Comparison of ENCODE assay signal across 10 cellular contexts in genomic region chr10:129962558-129963075, GRCh38. TPM values are rescaled to one million over a fixed set of nuclear protein-coding genes. Genes with fewer than 3 reads are reported as not detected.
A peak's percentile ranks its signal among the peaks of the same experiment; 100 is the strongest.
DNase-seq lines count a peak whose midpoint lies in the region; ATAC-seq, FAIRE-seq and TF ChIP-seq lines count a peak whose summit lies in the region.
"Had no signal": no experiment of that assay in that cellular context is flagged by ENCODE, and none has a peak within 500 bp of the region (broad histone marks: within the 10 kb centered on the region; RNA-seq: fewer than 3 reads in every experiment).

No MANE protein-coding gene starts in this region.

- peaks cover 61% of the 10 kb centered on the region for H3K27me3 Mint-ChIP-seq in T-helper 2 cell treated with Interferon-gamma antibody and Interleukin-4, amounts not matched to agents 5 μg/mL and 100 μg/mL, for 36 hours (ENCODE audit: low read depth)
- peaks cover 61% of the 10 kb centered on the region for H3K27me3 Mint-ChIP-seq in activated naive CD8-positive, alpha-beta T cell treated with anti-CD3 and anti-CD28 coated beads, Interleukin-2, amount 10 ng/mL, durations not matched to agents 7 days and 5 days
- H3K27me3 Mint-ChIP-seq in stimulated activated naive CD8-positive, alpha-beta T cell treated with anti-CD3 and anti-CD28 coated beads, Interleukin-15, amount 100 ng/mL, for 72 hours = peaks cover 91% of the 10 kb centered on the region

- intact Hi-C loops in HepG2 (cut with micrococcal nuclease; ENCODE audit: unreplicated experiment) = no loop called here

- in situ Hi-C loops in HepG2 (cut with HindIII; ENCODE audit: extremely low pct_ligation_motif_present, low pct_unique_long_range_greater_than_20kb) = loop anchor here (25.0 kb wide), 1 partner anchor 1700 kb away; no protein-coding TSS in a partner anchor

- H3K36me3 ChIP-seq in HepG2 (replicated peaks in 1 of 2; ENCODE audit: control insufficient read depth in 1 of 2, insufficient read depth in 2 of 2, low read length in 2 of 2) = no peaks in the 10 kb centered on the region

- no peak overlapping the region for H3K9ac ChIP-seq in HepG2 (ENCODE audit: insufficient read depth, low read depth, low read length)

- no peak overlapping the region for H2AFZ ChIP-seq in HepG2 (ENCODE audit: low read length)

- H3K79me2 ChIP-seq in HepG2 (ENCODE audit: insufficient read depth, low read length) = no peaks in the 10 kb centered on the region

- no peak for ATAC-seq in activated naive CD8-positive, alpha-beta T cell treated with anti-CD3 and anti-CD28 coated beads, Interleukin-2, amount 10 ng/mL, durations not matched to agents 7 days and 5 days (ENCODE audit: low read depth)
- ATAC-seq in HepG2 = no peak
- ATAC-seq in stimulated activated naive CD8-positive, alpha-beta T cell treated with anti-CD3 and anti-CD28 coated beads, Interleukin-15, amount 100 ng/mL, for 72 hours = no peak
- ATAC-seq in GM21717 (IDR thresholded peaks at IDR 0.05; ENCODE audit: unreplicated experiment) = no peak

- H3K4me3 Mint-ChIP-seq in T-helper 2 cell treated with Interferon-gamma antibody and Interleukin-4, amounts not matched to agents 5 μg/mL and 100 μg/mL, for 36 hours = peak overlapping the region; percentile 47
- H3K4me3 Mint-ChIP-seq in activated naive CD8-positive, alpha-beta T cell treated with anti-CD3 and anti-CD28 coated beads, Interleukin-2, amount 10 ng/mL, durations not matched to agents 7 days and 5 days = peak overlapping the region; percentile 68
- H3K4me3 Mint-ChIP-seq in stimulated activated naive CD8-positive, alpha-beta T cell treated with anti-CD3 and anti-CD28 coated beads, Interleukin-15, amount 100 ng/mL, for 72 hours = peak overlapping the region; percentile 62 to 89

- TF ChIP-seq RAD21 in HepG2 (CRISPR knock-in tag; IDR thresholded peaks at IDR 0.05) = no peak

- H3K4me2 ChIP-seq in HepG2 (ENCODE audit: low read depth, low read length) = no peak overlapping the region

- peaks cover 3% of the 10 kb centered on the region; the same call in 1 of the 2 replicates for H4K20me1 ChIP-seq in HepG2 (ENCODE audit: insufficient read depth, low read length)

- no TSS peak for BruUV-seq in HepG2 (replicated peaks; lab: Mats Ljungman, UMichigan)

- WGBS in HepG2 (ENCODE audit: low lambda C conversion rate) = 44% methylated on average over 22 of the region's 24 CpGs

- TF ChIP-seq CTCF in HepG2 (CRISPR knock-in tag; IDR thresholded peaks at IDR 0.05) = no peak

- peak overlapping the region; percentile 49 for H3K27ac Mint-ChIP-seq in T-helper 2 cell treated with Interferon-gamma antibody and Interleukin-4, amounts not matched to agents 5 μg/mL and 100 μg/mL, for 36 hours
- H3K27ac Mint-ChIP-seq in activated naive CD8-positive, alpha-beta T cell treated with anti-CD3 and anti-CD28 coated beads, Interleukin-2, amount 10 ng/mL, durations not matched to agents 7 days and 5 days = peak overlapping the region; percentile 70
- H3K27ac Mint-ChIP-seq in stimulated activated naive CD8-positive, alpha-beta T cell treated with anti-CD3 and anti-CD28 coated beads, Interleukin-15, amount 100 ng/mL, for 72 hours = no peak overlapping the region

- no peak for TF ChIP-seq POLR2A in HepG2 (IDR thresholded peaks at IDR 0.05; ENCODE audit: insufficient read depth in 1 of 2, low read depth in 2 of 2, low read length in 2 of 2)

- no peaks in the 10 kb centered on the region for H3K9me3 ChIP-seq in HepG2 (ENCODE audit: low read length)

- peaks cover 11% of the 10 kb centered on the region for H3K4me1 Mint-ChIP-seq in T-helper 2 cell treated with Interferon-gamma antibody and Interleukin-4, amounts not matched to agents 5 μg/mL and 100 μg/mL, for 36 hours (ENCODE audit: low read depth)
- H3K4me1 Mint-ChIP-seq in activated naive CD8-positive, alpha-beta T cell treated with anti-CD3 and anti-CD28 coated beads, Interleukin-2, amount 10 ng/mL, durations not matched to agents 7 days and 5 days = peaks cover 16% of the 10 kb centered on the region
- peaks cover 41% of the 10 kb centered on the region for H3K4me1 Mint-ChIP-seq in stimulated activated naive CD8-positive, alpha-beta T cell treated with anti-CD3 and anti-CD28 coated beads, Interleukin-15, amount 100 ng/mL, for 72 hours

- CTCF ChIA-PET in HepG2 (lab: Yijun Ruan, JAX; ENCODE audit: low intra/inter-chr PET ratio, low total read pairs) = no interaction called here

- H3K4me1 ChIP-seq in HepG2 (ENCODE audit: insufficient read depth, low read length) = no peaks in the 10 kb centered on the region

- no peak for FAIRE-seq in HepG2 (lab: Jason Lieb, UNC)
- FAIRE-seq: A204.1, RCC 7860 had no signal

- no peak for TF ChIP-seq EP300 in HepG2 (IDR thresholded peaks at IDR 0.05; ENCODE audit: low read depth in 2 of 2, low read length in 2 of 2)
- no peak for TF ChIP-seq EP300 in HepG2 (CRISPR knock-in tag; IDR thresholded peaks at IDR 0.05; ENCODE audit: borderline replicate concordance)

- peaks cover 2% of the 10 kb centered on the region for H3K36me3 Mint-ChIP-seq in T-helper 2 cell treated with Interferon-gamma antibody and Interleukin-4, amounts not matched to agents 5 μg/mL and 100 μg/mL, for 36 hours (ENCODE audit: low read depth)
- H3K36me3 Mint-ChIP-seq in activated naive CD8-positive, alpha-beta T cell treated with anti-CD3 and anti-CD28 coated beads, Interleukin-2, amount 10 ng/mL, durations not matched to agents 7 days and 5 days = peaks cover 4% of the 10 kb centered on the region

- H3K27ac ChIP-seq in HepG2 (ENCODE audit: extremely low read length, insufficient read depth, low read length) = no peak overlapping the region

- H3K9me3 Mint-ChIP-seq in T-helper 2 cell treated with Interferon-gamma antibody and Interleukin-4, amounts not matched to agents 5 μg/mL and 100 μg/mL, for 36 hours = no peaks in the 10 kb centered on the region
- no peaks in the 10 kb centered on the region for H3K9me3 Mint-ChIP-seq in activated naive CD8-positive, alpha-beta T cell treated with anti-CD3 and anti-CD28 coated beads, Interleukin-2, amount 10 ng/mL, durations not matched to agents 7 days and 5 days
- no peaks in the 10 kb centered on the region for H3K9me3 Mint-ChIP-seq in stimulated activated naive CD8-positive, alpha-beta T cell treated with anti-CD3 and anti-CD28 coated beads, Interleukin-15, amount 100 ng/mL, for 72 hours

- H3K4me3 ChIP-seq in HepG2 (replicated peaks in 1 of 3; ENCODE audit: insufficient read depth in 1 of 3, low read depth in 2 of 3, low read length in 3 of 3) = no peak overlapping the region

- POLR2A ChIA-PET in activated naive CD8-positive, alpha-beta T cell treated with anti-CD3 and anti-CD28 coated beads, Interleukin-2, amount 10 ng/mL, durations not matched to agents 7 days and 5 days (lab: Charles Lee) = no interaction called here
- POLR2A ChIA-PET in HepG2 (lab: Yijun Ruan, JAX) = no interaction called here

- DNase-seq in T-helper 2 cell treated with Interferon-gamma antibody and Interleukin-4, amounts not matched to agents 5 μg/mL and 100 μg/mL, for 36 hours (ENCODE audit: low spot score) = no peak
- DNase-seq in T-helper 2 cell (no peak), HepG2 (ENCODE audit: low spot score) (no peak), NCI-H1105 treated with DMSO at 0.1 percent for 48 hours (lab: John Stamatoyannopoulos, UW) (no peak), activated gamma-delta T cell treated with Interleukin-2 at 50 U/mL for 16 hours (no peak)
- peak; percentile 36 for DNase-seq in activated naive CD8-positive, alpha-beta T cell treated with anti-CD3 and anti-CD28 coated beads, Interleukin-2, amount 10 ng/mL, durations not matched to agents 7 days and 5 days
- DNase-seq in stimulated activated naive CD8-positive, alpha-beta T cell treated with anti-CD3 and anti-CD28 coated beads, Interleukin-15, amount 100 ng/mL, for 72 hours = no peak

- peaks cover 0 to 68% of the 10 kb centered on the region in 2 experiments for H3K27me3 ChIP-seq in HepG2 (ENCODE audit: control insufficient read depth in 1 of 2, insufficient read depth in 2 of 2, low read length in 2 of 2)

TF ChIP-seq in HepG2, 621 proteins besides CTCF, POLR2A, EP300 and RAD21 (continues in another document):
- no peak for TF ChIP-seq HBP1 (CRISPR knock-in tag; IDR thresholded peaks at IDR 0.05; ENCODE audit: low read depth)

RNA-seq across cellular contexts. Expression of gene EBF3, which starts 1.5 kb away (rescaled TPM):
- not detected for total RNA-seq in activated naive CD8-positive, alpha-beta T cell treated with anti-CD3 and anti-CD28 coated beads, Interleukin-2, amount 10 ng/mL, durations not matched to agents 7 days and 5 days
- total RNA-seq in HepG2 (2016; rRNA removed; fragmentation: Illumina TruSeq; extraction: Trizol) = not detected in 2 replicates
- not detected in 2 replicates for total RNA-seq in HepG2 (2016; cell fraction: cytosol; rRNA removed; fragmentation: Illumina TruSeq; extraction: Trizol; ENCODE audit: low read depth)
- total RNA-seq in HepG2 (2016; cell fraction: insoluble cytoplasmic fraction; rRNA removed; fragmentation: Illumina TruSeq; extraction: Trizol) = not detected in 2 replicates
- total RNA-seq in HepG2 (2016; cell fraction: membrane; rRNA removed; fragmentation: Illumina TruSeq; extraction: Trizol) = not detected in 2 replicates
- total RNA-seq in HepG2 (2016; cell fraction: nucleus; rRNA removed; fragmentation: Illumina TruSeq; extraction: Trizol) = not detected in 2 replicates
- polyA plus RNA-seq in HepG2 (2011; rRNA removed) = not detected in 2 replicates
- not detected in 2 replicates for polyA plus RNA-seq in HepG2 (2011; cell fraction: cytosol; rRNA removed)
- polyA plus RNA-seq in HepG2 (2011; cell fraction: nucleus; rRNA removed) = not detected in 2 replicates
- polyA plus RNA-seq in HepG2 (2012) = 0.13 and 0.16 TPM in 2 replicates
- polyA plus RNA-seq in HepG2 (2016; cell fraction: cytosol; fragmentation: Illumina TruSeq; extraction: Trizol; ENCODE audit: low read depth) = not detected in 2 replicates
- not detected in 2 replicates for polyA plus RNA-seq in HepG2 (2016; cell fraction: insoluble cytoplasmic fraction; fragmentation: Illumina TruSeq; extraction: Trizol; ENCODE audit: low read depth)
- polyA plus RNA-seq in HepG2 (2016; cell fraction: membrane; fragmentation: Illumina TruSeq; extraction: Trizol; ENCODE audit: low read depth) = not detected in 2 replicates
- not detected in 2 replicates for polyA plus RNA-seq in HepG2 (2016; cell fraction: nucleus; fragmentation: Illumina TruSeq; extraction: Trizol; ENCODE audit: insufficient read depth, low read depth)
- not detected in 2 replicates for polyA minus RNA-seq in HepG2 (2011; rRNA and poly(A)+ RNA removed; ENCODE audit: low replicate concordance)
- not detected in 2 replicates for polyA minus RNA-seq in HepG2 (2011; cell fraction: cytosol; rRNA and poly(A)+ RNA removed)
- polyA minus RNA-seq in HepG2 (2011; cell fraction: nucleus; rRNA and poly(A)+ RNA removed) = not detected in 2 replicates

Comparison
In these comparisons a context has a peak if more than half of its experiments do, and no peak if none do; other contexts are left out.
1. H3K27ac Mint-ChIP-seq: peak in T-helper 2 cell treated with Interferon-gamma antibody and Interleukin-4, amounts not matched to agents 5 μg/mL and 100 μg/mL, for 36 hours (single experiment) and activated naive CD8-positive, alpha-beta T cell treated with anti-CD3 and anti-CD28 coated beads, Interleukin-2, amount 10 ng/mL, durations not matched to agents 7 days and 5 days (single experiment); none in stimulated activated naive CD8-positive, alpha-beta T cell treated with anti-CD3 and anti-CD28 coated beads, Interleukin-15, amount 100 ng/mL, for 72 hours (0 of 2).
2. Peak in every context shown above with its lines, with median percentiles within 50 percentile points of each other: H3K4me3 Mint-ChIP-seq.